Comparison of ENCODE assay signal across 8 cellular contexts in the genomic region with DNA sequence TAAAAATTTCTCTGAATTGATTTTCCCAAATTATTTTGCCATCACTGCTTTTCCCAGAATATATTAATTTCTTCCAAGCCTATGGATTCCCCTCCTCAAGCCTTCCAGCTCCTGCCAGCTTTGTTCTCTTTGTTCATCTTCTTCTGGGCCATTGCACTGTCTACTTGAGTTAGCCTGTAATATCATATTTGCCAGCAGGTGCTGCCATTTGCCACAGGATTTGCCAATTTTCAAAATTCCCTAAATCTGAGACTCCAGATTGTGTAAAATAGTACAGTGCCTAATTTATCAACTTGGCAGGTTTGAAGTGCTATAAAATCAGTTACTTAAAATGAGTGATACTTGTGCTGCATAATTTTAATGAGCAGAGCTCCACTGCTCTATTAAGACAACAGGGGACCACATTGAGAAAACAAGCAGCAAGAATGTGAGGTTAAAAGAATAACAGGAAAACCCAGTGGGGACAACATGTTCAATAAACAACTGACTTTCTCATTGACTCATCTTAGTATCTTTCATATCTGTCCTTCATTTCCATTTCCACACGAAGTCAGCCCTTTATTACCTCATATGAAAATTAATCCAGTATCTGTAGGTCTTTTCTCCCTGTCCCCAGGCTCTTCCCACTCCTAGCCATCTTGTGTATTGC.
DNase-seq lines count a peak whose midpoint lies in the region; ATAC-seq and TF ChIP-seq lines count a peak whose summit lies in the region.
"Had no signal": no experiment of that assay in that cellular context is flagged by ENCODE, and none has a peak within 500 bp of the region (broad histone marks: within the 10 kb centered on the region; RNA-seq: fewer than 3 reads in every experiment).

No MANE protein-coding gene starts in this region.

- no peak overlapping the region for H3K4me3 Mint-ChIP-seq in progenitor cell of endocrine pancreas (ENCODE audit: low read depth)

- no peaks in the 10 kb centered on the region for H3K36me3 ChIP-seq in tibial nerve

- intact Hi-C loops in dorsolateral prefrontal cortex (cut with DNase I), result loop anchor here in 1 of 2 donors (2.0 kb wide), 1 partner anchor 37 kb away; no protein-coding TSS in a partner anchor

- H3K36me3 Mint-ChIP-seq in progenitor cell of endocrine pancreas (ENCODE audit: insufficient read depth), result no peaks in the 10 kb centered on the region

- TF ChIP-seq POLR2A in tibial nerve (IDR thresholded peaks at IDR 0.05), result no peak

- peaks cover 0 to 6% (median 0%) of the 10 kb centered on the region in 4 donors for H3K4me1 ChIP-seq in tibial nerve

- H3K27ac Mint-ChIP-seq in progenitor cell of endocrine pancreas, result no peak overlapping the region

- H3K9me3 ChIP-seq in tibial nerve, result no peaks in the 10 kb centered on the region

- no peak for ATAC-seq in HG03571 (IDR thresholded peaks at IDR 0.05; ENCODE audit: unreplicated experiment)

- no peaks in the 10 kb centered on the region for H3K9me3 Mint-ChIP-seq in progenitor cell of endocrine pancreas (ENCODE audit: low read depth)

- H3K27me3 ChIP-seq in dorsolateral prefrontal cortex, result no peaks in the 10 kb centered on the region
- no peaks in the 10 kb centered on the region for H3K27me3 ChIP-seq in tibial nerve

- DNase-seq in NCI-H2171 treated with DMSO at 0.1 percent for 48 hours (lab: John Stamatoyannopoulos, UW), result peak; percentile 73
- DNase-seq in dorsolateral prefrontal cortex, result peak in 1 of 10 donors; percentile 33
- DNase-seq in progenitor cell of endocrine pancreas (ENCODE audit: low spot score, unreplicated experiment), result no peak
- DNase-seq in tibial nerve (ENCODE audit: low spot score in 2 of 2), result no peak
- DNase-seq in activated CD4-positive, alpha-beta T cell treated with anti-CD3 and anti-CD28 coated beads for 48 hours, result no peak

- H3K4me1 Mint-ChIP-seq in progenitor cell of endocrine pancreas (ENCODE audit: low read depth), result peaks cover 6% of the 10 kb centered on the region

- WGBS in tibial nerve, 2 donors, result 49% methylated on average over 1 of the region's 1 CpG

- no peak overlapping the region for H3K4me3 ChIP-seq in dorsolateral prefrontal cortex
- H3K4me3 ChIP-seq in tibial nerve, result no peak overlapping the region

- no peak for TF ChIP-seq EP300 in tibial nerve (IDR thresholded peaks at IDR 0.05)

- peak; percentile 75 for TF ChIP-seq CTCF in GM12872 (IDR thresholded peaks at IDR 0.05; ENCODE audit: insufficient read depth, low read depth, low read length)
- peak in 54 of 56 donors; percentile 12 to 59 (median 43) for TF ChIP-seq CTCF in dorsolateral prefrontal cortex (IDR thresholded peaks at IDR 0.05 in 54 of 56, conservative IDR thresholded peaks at IDR 0.05 in 2 of 56; ENCODE audit: low read depth in 1 of 56, partially characterized antibody in 56 of 56)
- TF ChIP-seq CTCF in progenitor cell of endocrine pancreas (IDR thresholded peaks at IDR 0.05; ENCODE audit: unreplicated experiment), result peak; percentile 55
- peak in 1 of 5 experiments; percentile 34 for TF ChIP-seq CTCF in tibial nerve (IDR thresholded peaks at IDR 0.05)

- no peaks in the 10 kb centered on the region for H3K27me3 Mint-ChIP-seq in progenitor cell of endocrine pancreas

- H3K27ac ChIP-seq in dorsolateral prefrontal cortex, result no peak overlapping the region
- H3K27ac ChIP-seq in tibial nerve, result no peak overlapping the region
- H3K27ac ChIP-seq: epithelial cell of prostate had no signal
